1 cellular context compared by ENCODE assay signal in the genomic region with DNA sequence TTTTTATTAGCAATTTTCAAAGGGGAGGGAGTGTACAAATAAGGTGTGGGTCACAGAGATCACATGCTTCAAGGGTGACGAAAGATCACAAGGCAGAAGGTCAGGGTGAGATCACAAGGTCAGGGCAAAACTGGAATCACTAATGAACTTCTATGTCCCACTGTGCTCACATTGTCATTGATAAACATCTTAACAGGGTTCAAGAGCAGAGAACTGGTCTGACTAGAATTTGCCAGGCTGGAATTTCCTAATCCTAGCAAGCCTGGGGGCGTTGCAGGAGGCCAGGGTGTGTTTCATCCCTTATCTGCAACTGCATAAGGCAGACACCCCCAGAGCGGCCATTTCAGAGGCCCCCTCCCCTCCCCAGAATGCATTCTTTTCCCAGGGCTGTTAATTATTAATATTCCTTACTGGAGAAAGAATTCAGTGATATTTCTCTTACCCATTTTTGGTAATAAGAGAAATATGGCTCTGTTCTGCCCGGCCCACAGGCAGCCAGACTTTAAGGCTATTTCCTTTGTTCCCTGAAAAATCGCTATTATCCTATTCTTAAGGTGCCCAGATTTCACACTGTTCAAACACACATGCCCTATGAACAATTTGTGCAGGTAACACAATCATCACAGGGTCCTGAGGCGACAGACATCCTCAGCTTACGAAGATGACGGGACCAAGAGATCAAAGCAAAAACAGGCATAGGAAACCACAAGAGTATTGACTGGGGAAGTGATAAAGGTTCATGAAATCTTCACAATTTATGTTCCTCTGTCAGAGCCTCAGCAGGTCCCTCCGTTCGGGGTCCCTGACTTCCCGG.
A peak's percentile ranks its signal among the peaks of the same experiment; 100 is the strongest.
TF ChIP-seq lines count a peak whose summit lies in the region.

No MANE protein-coding gene starts in this region.

TF ChIP-seq in H1, 55 proteins besides CTCF, POLR2A, EP300 and RAD21:
- TF ChIP-seq CREB1 (IDR thresholded peaks at IDR 0.05) = peak; percentile 56
- TF ChIP-seq RXRA (IDR thresholded peaks at IDR 0.05; ENCODE audit: insufficient read depth, low read depth, low read length) = peak; percentile 80; the same call in 1 of the 2 replicates
- TF ChIP-seq NANOG (IDR thresholded peaks at IDR 0.05; ENCODE audit: insufficient read depth, low read depth, low read length, poor library complexity, severe bottlenecking) = peak; percentile 61
- TF ChIP-seq, protein P1, sequence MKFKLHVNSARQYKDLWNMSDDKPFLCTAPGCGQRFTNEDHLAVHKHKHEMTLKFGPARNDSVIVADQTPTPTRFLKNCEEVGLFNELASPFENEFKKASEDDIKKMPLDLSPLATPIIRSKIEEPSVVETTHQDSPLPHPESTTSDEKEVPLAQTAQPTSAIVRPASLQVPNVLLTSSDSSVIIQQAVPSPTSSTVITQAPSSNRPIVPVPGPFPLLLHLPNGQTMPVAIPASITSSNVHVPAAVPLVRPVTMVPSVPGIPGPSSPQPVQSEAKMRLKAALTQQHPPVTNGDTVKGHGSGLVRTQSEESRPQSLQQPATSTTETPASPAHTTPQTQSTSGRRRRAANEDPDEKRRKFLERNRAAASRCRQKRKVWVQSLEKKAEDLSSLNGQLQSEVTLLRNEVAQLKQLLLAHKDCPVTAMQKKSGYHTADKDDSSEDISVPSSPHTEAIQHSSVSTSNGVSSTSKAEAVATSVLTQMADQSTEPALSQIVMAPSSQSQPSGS (IDR thresholded peaks at IDR 0.05; ENCODE audit: low read length) = peak; percentile 65; the same call in 1 of the 2 replicates
- TF ChIP-seq CEBPB (IDR thresholded peaks at IDR 0.05; ENCODE audit: low read depth, low read length) = peak; percentile 55; the same call in 1 of the 2 replicates
- TF ChIP-seq, protein P2, sequence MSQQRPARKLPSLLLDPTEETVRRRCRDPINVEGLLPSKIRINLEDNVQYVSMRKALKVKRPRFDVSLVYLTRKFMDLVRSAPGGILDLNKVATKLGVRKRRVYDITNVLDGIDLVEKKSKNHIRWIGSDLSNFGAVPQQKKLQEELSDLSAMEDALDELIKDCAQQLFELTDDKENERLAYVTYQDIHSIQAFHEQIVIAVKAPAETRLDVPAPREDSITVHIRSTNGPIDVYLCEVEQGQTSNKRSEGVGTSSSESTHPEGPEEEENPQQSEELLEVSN (IDR thresholded peaks at IDR 0.05) = peak; percentile 18; the same call in 1 of the 2 replicates
- TF ChIP-seq TCF12 (IDR thresholded peaks at IDR 0.05; ENCODE audit: low read depth, low read length) = peak; percentile 71; the same call in 1 of the 2 replicates
- peak; percentile 74; the same call in 1 of the 2 replicates for TF ChIP-seq POU5F1 (IDR thresholded peaks at IDR 0.05; ENCODE audit: low read depth, low read length)
- peak; percentile 49; the same call in 1 of the 2 replicates for TF ChIP-seq JUND (IDR thresholded peaks at IDR 0.05; ENCODE audit: low read length)
- TF ChIP-seq ASH2L (IDR thresholded peaks at IDR 0.05; ENCODE audit: low read length) = peak; percentile 42
- TF ChIP-seq TEAD4 (IDR thresholded peaks at IDR 0.05; ENCODE audit: low read depth, low read length) = peak; percentile 82; the same call in 1 of the 2 replicates
- peak; percentile 91 for TF ChIP-seq SP1 (IDR thresholded peaks at IDR 0.05; ENCODE audit: low read depth, low read length)
- peak; percentile 81 to 92 for TF ChIP-seq BCL11A (IDR thresholded peaks at IDR 0.05; ENCODE audit: low read depth in 2 of 2, low read length in 2 of 2)
